29 cellular contexts compared by ENCODE assay signal in genomic region chr1:49104575-49104974, GRCh38.
DNase-seq lines count a peak whose midpoint lies in the region; ATAC-seq and TF ChIP-seq lines count a peak whose summit lies in the region.
"Had no signal": no experiment of that assay in that cellular context is flagged by ENCODE, and none has a peak within 500 bp of the region (broad histone marks: within the 10 kb centered on the region; RNA-seq: fewer than 3 reads in every experiment).

No MANE protein-coding gene starts in this region.

- TF ChIP-seq POLR2A in prostate gland (IDR thresholded peaks at IDR 0.05): no peak

- 63% methylated on average over 3 of the region's 3 CpGs for WGBS in prostate gland

- intact Hi-C loops in prostate gland (cut with DNase I) (no loop called here), upper lobe of right lung (cut with DNase I) (no loop called here)

- ATAC-seq in upper lobe of right lung: no peak
- ATAC-seq: activated CD8-positive, alpha-beta T cell treated with anti-CD3 and anti-CD28 coated beads, Interleukin-2, amount 10 ng/mL, durations not matched to agents 7 days and 5 days; effector memory CD8-positive, alpha-beta T cell; left ventricle myocardium superior had no signal

- H3K4me1 ChIP-seq in prostate gland (replicated peaks) (no peaks in the 10 kb centered on the region), upper lobe of right lung (no peaks in the 10 kb centered on the region)
- H3K4me1 ChIP-seq: Peyer's patch had no signal

- H3K4me3 ChIP-seq in GM06990 (replicated peaks; ENCODE audit: low read depth, low read length) (no peak overlapping the region), astrocyte of the cerebellum (ENCODE audit: low read depth, low read length) (no peak overlapping the region), prostate gland (no peak overlapping the region), upper lobe of right lung (no peak overlapping the region)
- H3K4me3 ChIP-seq: GM23248, Peyer's patch had no signal

- TF ChIP-seq CTCF in GM06990 (IDR thresholded peaks at IDR 0.05; ENCODE audit: insufficient read depth, low read length, poor library complexity, severe bottlenecking) (peak; percentile 14), astrocyte of the cerebellum (IDR thresholded peaks at IDR 0.05; ENCODE audit: low read depth, low read length, missing control alignments) (peak; percentile 25), prostate gland (IDR thresholded peaks at IDR 0.05) (peak in 3 of 4 experiments; percentile 12 to 27 (median 25)), upper lobe of right lung (IDR thresholded peaks at IDR 0.05) (no peak)

- H3K9me3 ChIP-seq in prostate gland (no peaks in the 10 kb centered on the region), upper lobe of right lung (no peaks in the 10 kb centered on the region)
- H3K9me3 ChIP-seq: neutrophil, Peyer's patch had no signal

- in situ Hi-C loops in astrocyte of the cerebellum (cut with HindIII; ENCODE audit: low sequenced_read_pairs): no loop called here

- H3K27ac ChIP-seq in prostate gland (no peak overlapping the region), upper lobe of right lung (no peak overlapping the region)
- H3K27ac ChIP-seq: GM23248, neutrophil, Peyer's patch had no signal

- H3K27me3 ChIP-seq in GM06990 (replicated peaks; ENCODE audit: control insufficient read depth, insufficient read depth, low read length) (no peaks in the 10 kb centered on the region), prostate gland (replicated peaks; ENCODE audit: insufficient read depth) (no peaks in the 10 kb centered on the region), upper lobe of right lung (no peaks in the 10 kb centered on the region)
- H3K27me3 ChIP-seq: neutrophil, Peyer's patch had no signal

- DNase-seq in GM06990 (ENCODE audit: extremely low read depth, insufficient read length) (no peak), NCI-H526 treated with DMSO at 0.1 percent for 48 hours (lab: John Stamatoyannopoulos, UW) (peak; percentile 22), astrocyte of the cerebellum (ENCODE audit: low read depth) (no peak), prostate gland (ENCODE audit: low spot score) (no peak), upper lobe of right lung (no peak), AG20443 (ENCODE audit: low spot score) (no peak), midbrain (lab: John Stamatoyannopoulos, UW) (no peak)
- DNase-seq in activated CD4-positive, CD25-positive, alpha-beta regulatory T cell treated with anti-CD3 and anti-CD28 coated beads, Interleukin-2, amount 50 U/mL, for 72 hours: no peak
- DNase-seq: activated CD4-positive, alpha-beta T cell treated with anti-CD3 and anti-CD28 coated beads for 4 hours; activated CD8-positive, alpha-beta T cell treated with anti-CD3 and anti-CD28 coated beads, Interleukin-2, amount 10 ng/mL, durations not matched to agents 7 days and 5 days; activated naive CD4-positive, alpha-beta T cell treated with anti-CD3 and anti-CD28 coated beads, Interleukin-2, amount 10 ng/mL, durations not matched to agents 7 days and 5 days; amniotic stem cell; C1 segment of cervical spinal cord; COR-L47; cortex of kidney; effector memory CD8-positive, alpha-beta T cell; erythroblast; GM23248; kidney; left ventricle myocardium superior; NCI-H1048; NCI-H187; NCI-H2171; NCI-H510A treated with DMSO at 0.1 percent for 48 hours; Peyer's patch; SHP77; stimulated activated CD4-positive, alpha-beta T cell treated with anti-CD3 and anti-CD28 coated beads, Interleukin-4, amount 100 ng/mL, for 24 hours; trophoblast cell had no signal

- H3K36me3 ChIP-seq in GM06990 (ENCODE audit: control insufficient read depth, insufficient read depth, low read length) (no peaks in the 10 kb centered on the region), prostate gland (no peaks in the 10 kb centered on the region), upper lobe of right lung (no peaks in the 10 kb centered on the region)
- H3K36me3 ChIP-seq: neutrophil, Peyer's patch had no signal
